ENCODE assay signal across 16 cellular contexts in genomic region chr10:96858706-96859050, GRCh38. TPM values are rescaled to one million over a fixed set of nuclear protein-coding genes. Genes with fewer than 3 reads are reported as not detected.
DNase-seq lines count a peak whose midpoint lies in the region; ATAC-seq and TF ChIP-seq lines count a peak whose summit lies in the region.
"Had no signal": no experiment of that assay in that cellular context is flagged by ENCODE, and none has a peak within 500 bp of the region (broad histone marks: within the 10 kb centered on the region; RNA-seq: fewer than 3 reads in every experiment).

No MANE protein-coding gene starts in this region.

- H3K27ac Mint-ChIP-seq in endothelial cell (ENCODE audit: unreplicated experiment) = no peak overlapping the region

- H3K4me3 ChIP-seq in LNCaP clone FGC (ENCODE audit: low read depth, low read length) (no peak overlapping the region), gastrocnemius medialis (no peak overlapping the region)
- H3K4me3 ChIP-seq: BLaER1 had no signal

- H3K9me3 ChIP-seq in gastrocnemius medialis = no peaks in the 10 kb centered on the region

- H3K4me1 ChIP-seq in gastrocnemius medialis = peaks cover 38 to 49% of the 10 kb centered on the region in 2 donors

- peaks cover 6% of the 10 kb centered on the region for H3K36me3 Mint-ChIP-seq in endothelial cell (ENCODE audit: low read depth, unreplicated experiment)

- intact Hi-C loops in gastrocnemius medialis (cut with DNase I; ENCODE audit: low total_unique reads) = no loop called here

- in situ Hi-C loops in G401 (cut with HindIII; ENCODE audit: low sequenced_read_pairs) = no loop called here
- in situ Hi-C loops in gastrocnemius medialis (cut with MboI; ENCODE audit: low sequenced_read_pairs in 4 of 4) = no loop called here

- H3K27ac ChIP-seq in gastrocnemius medialis = peak overlapping the region; percentile 7 to 68 (median 49)
- H3K27ac ChIP-seq: BLaER1, KMS-11 had no signal

- no peaks in the 10 kb centered on the region for H3K9me3 Mint-ChIP-seq in endothelial cell (ENCODE audit: unreplicated experiment)

- DNase-seq in G401 (ENCODE audit: low spot score) (peak; percentile 89), LNCaP clone FGC (ENCODE audit: low read depth) (peak; percentile 68), erythroblast (lab: John Stamatoyannopoulos, UW) (peak; percentile 47 to 74), gastrocnemius medialis (no peak), endothelial cell (ENCODE audit: low spot score) (no peak), NCI-H146 treated with DMSO at 0.1 percent for 48 hours (lab: John Stamatoyannopoulos, UW; ENCODE audit: unreplicated experiment) (no peak)
- DNase-seq: DMS153, NCI-H1105 treated with DMSO at 0.1 percent for 48 hours, NCI-H187 treated with DMSO at 0.1 percent for 48 hours, NCI-H2171, NCI-H446 treated with DMSO at 0.1 percent for 48 hours, NCI-H748 treated with DMSO at 0.1 percent for 48 hours, PC-3 had no signal

- no peaks in the 10 kb centered on the region for H3K36me3 ChIP-seq in gastrocnemius medialis

- TF ChIP-seq CTCF in LNCaP clone FGC (IDR thresholded peaks at IDR 0.05; ENCODE audit: control insufficient read depth, extremely low read depth, insufficient read depth) (no peak), gastrocnemius medialis (IDR thresholded peaks at IDR 0.05 in 4 of 5, conservative IDR thresholded peaks at IDR 0.05 in 1 of 5) (no peak), endothelial cell (IDR thresholded peaks at IDR 0.05; ENCODE audit: unreplicated experiment) (no peak)

- no peak for ATAC-seq in gastrocnemius medialis
- ATAC-seq in HG02973 (IDR thresholded peaks at IDR 0.05; ENCODE audit: unreplicated experiment) = no peak
- ATAC-seq: PC-3 had no signal

- no peak overlapping the region for H3K4me3 Mint-ChIP-seq in endothelial cell (ENCODE audit: unreplicated experiment)

- H3K4me1 Mint-ChIP-seq in endothelial cell (ENCODE audit: unreplicated experiment) = peaks cover 8% of the 10 kb centered on the region

- TF ChIP-seq POLR2A in erythroblast (IDR thresholded peaks at IDR 0.05; ENCODE audit: low read length) = no peak
- TF ChIP-seq POLR2A in gastrocnemius medialis (IDR thresholded peaks at IDR 0.05) = no peak

- H3K27me3 Mint-ChIP-seq in endothelial cell (ENCODE audit: unreplicated experiment) = no peaks in the 10 kb centered on the region

- no peaks in the 10 kb centered on the region for H3K27me3 ChIP-seq in gastrocnemius medialis
- H3K27me3 ChIP-seq: BLaER1 had no signal

RNA-seq across cellular contexts. Expression of gene LCOR, which starts 26.6 kb away (rescaled TPM):
- 6.6 and 56.5 TPM in 2 replicates for total RNA-seq in G401 (2014; rRNA removed; shearing (Covaris generic))
- total RNA-seq in gastrocnemius medialis (10 to 100 TPM in 3 of 4 donors, 1 to 10 TPM in 1; 9.2 to 20.0 (median 14.6) TPM), endothelial cell (ENCODE audit: unreplicated experiment) (36.6 TPM)

Comparison
In these comparisons a context has a peak if more than half of its experiments do, and no peak if none do; other contexts are left out.
1. DNase-seq: peak in G401 (single experiment), LNCaP clone FGC (single experiment) and erythroblast (2 of 2); none in gastrocnemius medialis (0 of 2), endothelial cell (single experiment) and NCI-H146 treated with DMSO at 0.1 percent for 48 hours (single experiment).